In the genomic region with DNA sequence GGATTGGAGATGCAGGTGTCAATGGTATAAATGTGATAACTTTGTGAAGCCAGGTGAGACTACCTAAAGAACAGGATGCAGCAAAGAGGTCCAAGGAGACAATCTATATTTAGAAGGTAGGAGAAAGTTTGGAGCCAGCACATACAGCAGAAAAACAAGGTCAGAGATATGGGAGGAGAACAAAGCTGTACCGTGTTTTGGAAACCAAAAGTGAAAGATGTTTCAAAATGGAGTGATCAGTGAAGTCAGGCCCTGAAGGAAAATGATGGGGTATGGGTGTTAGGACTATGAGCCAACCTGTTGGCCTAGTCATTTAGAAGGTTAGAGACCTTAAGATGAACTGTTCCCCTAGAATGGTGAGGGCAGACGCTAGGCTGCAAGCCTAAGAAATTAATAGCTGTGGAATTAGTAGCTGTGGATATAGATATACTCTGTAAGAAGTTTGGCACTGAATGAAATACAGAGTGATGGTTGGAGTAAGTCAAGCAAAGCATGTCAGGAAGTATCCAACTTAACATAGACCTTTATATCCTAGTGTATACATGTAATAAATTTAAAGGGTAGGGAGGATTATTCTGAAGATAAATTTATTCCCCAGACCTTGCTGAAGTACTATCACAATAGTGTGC, we compare ENCODE assay signal across 10 cellular contexts.
DNase-seq lines count a peak whose midpoint lies in the region; ATAC-seq and TF ChIP-seq lines count a peak whose summit lies in the region.
"Had no signal": no experiment of that assay in that cellular context is flagged by ENCODE, and none has a peak within 500 bp of the region (broad histone marks: within the 10 kb centered on the region; RNA-seq: fewer than 3 reads in every experiment).

No MANE protein-coding gene starts in this region.

- no peak for TF ChIP-seq CTCF in psoas muscle (IDR thresholded peaks at IDR 0.05)

- intact Hi-C loops in psoas muscle (cut with DNase I), result no loop called here

- H3K27me3 ChIP-seq in psoas muscle (ENCODE audit: insufficient read depth in 3 of 3, low read length in 2 of 3), result no peaks in the 10 kb centered on the region

- H3K4me3 ChIP-seq in psoas muscle, result no peak overlapping the region
- H3K4me3 ChIP-seq: PC-9 had no signal

- 17 to 39% (median 38%) methylated on average over 2 of the region's 2 CpGs for WGBS in psoas muscle, 3 donors

- peaks cover 9% of the 10 kb centered on the region for H3K4me1 ChIP-seq in psoas muscle

- no peaks in the 10 kb centered on the region for H3K36me3 ChIP-seq in psoas muscle (ENCODE audit: insufficient read depth in 1 of 2, low read depth in 1 of 2)

- no peak overlapping the region for H3K27ac ChIP-seq in psoas muscle
- H3K27ac ChIP-seq: PC-9 had no signal

- ATAC-seq in GM19035 (IDR thresholded peaks at IDR 0.05; ENCODE audit: unreplicated experiment) (peak; percentile 66), GM21786 (IDR thresholded peaks at IDR 0.05; ENCODE audit: unreplicated experiment) (peak; percentile 39), HG03432 (IDR thresholded peaks at IDR 0.05; ENCODE audit: unreplicated experiment) (peak; percentile 37), psoas muscle (peak; percentile 10 to 40 (median 32))

- DNase-seq in psoas muscle (no peak), COLO668 (lab: John Stamatoyannopoulos, UW; ENCODE audit: unreplicated experiment) (no peak), SHP77 treated with DMSO at 0.1 percent for 48 hours (lab: John Stamatoyannopoulos, UW) (no peak), NCI-H524 (lab: John Stamatoyannopoulos, UW) (no peak), HuH-7.5 (ENCODE audit: low spot score) (no peak)
- DNase-seq: activated effector memory CD4-positive, alpha-beta T cell treated with Interleukin-2 at 50 U/mL for 16 hours; PC-9 had no signal

- H3K9me3 ChIP-seq in psoas muscle, result no peaks in the 10 kb centered on the region
